ENCODE assay signal across 8 cellular contexts in genomic region chr9:113222482-113222841, GRCh38.
A peak's percentile ranks its signal among the peaks of the same experiment; 100 is the strongest.
DNase-seq lines count a peak whose midpoint lies in the region.

No MANE protein-coding gene starts in this region.

- peak overlapping the region; percentile 80 to 83 for H3K9ac ChIP-seq in duodenal mucosa (ENCODE audit: low read depth in 1 of 2, low read length in 2 of 2)

- DNase-seq in GM03348 (ENCODE audit: low spot score) (peak; percentile 44), NCI-H69 (lab: John Stamatoyannopoulos, UW) (peak; percentile 39), NCI-H187 (lab: John Stamatoyannopoulos, UW) (no peak), midbrain (lab: John Stamatoyannopoulos, UW) (no peak), NCI-H446 (lab: John Stamatoyannopoulos, UW) (no peak)
- no peak for DNase-seq in central memory CD4-positive, alpha-beta T cell

- H3K27ac ChIP-seq in duodenal mucosa (ENCODE audit: low read depth, low read length): peak overlapping the region; percentile 22

- H3K4me1 ChIP-seq in duodenal mucosa (ENCODE audit: control insufficient read depth in 1 of 2, insufficient read depth in 2 of 2, low read length in 2 of 2) (peaks cover 41 to 44% of the 10 kb centered on the region in 2 donors), neuron (ENCODE audit: insufficient read depth, low read length) (peaks cover 27% of the 10 kb centered on the region)

- H2AFZ ChIP-seq in neuron (ENCODE audit: low read depth, low read length): peak overlapping the region; percentile 46

- H3K9me3 ChIP-seq in duodenal mucosa (ENCODE audit: control insufficient read depth in 1 of 2, low read length in 2 of 2) (no peaks in the 10 kb centered on the region), neuron (ENCODE audit: low read length) (no peaks in the 10 kb centered on the region)

- H3K27me3 ChIP-seq in duodenal mucosa (ENCODE audit: control insufficient read depth in 1 of 2, insufficient read depth in 2 of 2, low read length in 2 of 2): no peaks in the 10 kb centered on the region
- no peaks in the 10 kb centered on the region for H3K27me3 ChIP-seq in neuron (ENCODE audit: insufficient read depth, low read length)

- H3K36me3 ChIP-seq in duodenal mucosa (ENCODE audit: control insufficient read depth in 1 of 2, insufficient read depth in 2 of 2, low read length in 2 of 2): peaks cover 6 to 10% of the 10 kb centered on the region in 2 donors
- peaks cover 5% of the 10 kb centered on the region for H3K36me3 ChIP-seq in neuron (ENCODE audit: insufficient read depth, low read length)

- peak overlapping the region; percentile 92 to 98 for H3K4me3 ChIP-seq in duodenal mucosa (ENCODE audit: low read depth in 1 of 2, low read length in 2 of 2)
- peak overlapping the region; percentile 64 for H3K4me3 ChIP-seq in neuron (ENCODE audit: low read length)

Comparison
In these comparisons a context has a peak if more than half of its experiments do, and no peak if none do; other contexts are left out.
1. DNase-seq: peak in GM03348 (single experiment) and NCI-H69 (single experiment); none in NCI-H187 (0 of 2), central memory CD4-positive, alpha-beta T cell (single experiment), midbrain (single experiment) and NCI-H446 (0 of 2).